9 cellular contexts compared by ENCODE assay signal in genomic region chr2:127423476-127423840, GRCh38. TPM values are rescaled to one million over a fixed set of nuclear protein-coding genes. Genes with fewer than 3 reads are reported as not detected.
DNase-seq lines count a peak whose midpoint lies in the region; ATAC-seq, FAIRE-seq and TF ChIP-seq lines count a peak whose summit lies in the region.
"Had no signal": no experiment of that assay in that cellular context is flagged by ENCODE, and none has a peak within 500 bp of the region (broad histone marks: within the 10 kb centered on the region; RNA-seq: fewer than 3 reads in every experiment).

No MANE protein-coding gene starts in this region.

- H3K36me3 Mint-ChIP-seq in CD8-positive, alpha-beta memory T cell = peaks cover 0 to 2% (median 0%) of the 10 kb centered on the region in 3 donors

- no peak overlapping the region for H3K4me3 ChIP-seq in CD8-positive, alpha-beta memory T cell (ENCODE audit: low read length)
- H3K4me3 ChIP-seq in GM12878 = no peak overlapping the region
- no peak overlapping the region for H3K4me3 ChIP-seq in mucosa of descending colon

- no peak for TF ChIP-seq CTCF in GM12878 (IDR thresholded peaks at IDR 0.05 in 2 of 3, conservative IDR thresholded peaks at IDR 0.05 in 1 of 3; ENCODE audit: control insufficient read depth in 2 of 3, extremely low read depth in 1 of 3, insufficient read depth in 1 of 3, low read depth in 3 of 3, low read length in 3 of 3)
- no peak for TF ChIP-seq CTCF in mucosa of descending colon (IDR thresholded peaks at IDR 0.05)

- WGBS in GM12878 (ENCODE audit: insufficient coverage, insufficient replicate concordance, low lambda C conversion rate, missing lambda C conversion rate) = under 1% methylated on average over 28 of the region's 30 CpGs

- peak overlapping the region in 1 of 8 donors; percentile 12 for H3K27ac Mint-ChIP-seq in CD8-positive, alpha-beta memory T cell

- in situ Hi-C loops in GM12878 (cut with MboI) = no loop called here

- H3K4me1 Mint-ChIP-seq in CD8-positive, alpha-beta memory T cell = peaks cover 7 to 19% (median 8%) of the 10 kb centered on the region in 3 donors

- no peaks in the 10 kb centered on the region for H3K9me3 Mint-ChIP-seq in CD8-positive, alpha-beta memory T cell

- CTCF ChIA-PET in CD8-positive, alpha-beta memory T cell (lab: Charles Lee) = interaction anchor here (2.2 kb wide), 1 partner anchor 7 kb away, joined by 8 read pairs; no protein-coding TSS in a partner anchor
- CTCF ChIA-PET in GM12878 (lab: Yijun Ruan, JAX) = no interaction called here

- no peaks in the 10 kb centered on the region for H3K36me3 ChIP-seq in CD8-positive, alpha-beta memory T cell (ENCODE audit: insufficient read depth, low read length)
- H3K36me3 ChIP-seq in GM12878 (ENCODE audit: control insufficient read depth in 2 of 2, insufficient read depth in 2 of 2, low read length in 1 of 2) (no peaks in the 10 kb centered on the region), mucosa of descending colon (ENCODE audit: low read depth) (no peaks in the 10 kb centered on the region)

- no peaks in the 10 kb centered on the region for H3K9me3 ChIP-seq in CD8-positive, alpha-beta memory T cell (ENCODE audit: low read length)
- no peaks in the 10 kb centered on the region for H3K9me3 ChIP-seq in GM12878 (replicated peaks; ENCODE audit: control insufficient read depth, insufficient read depth, low read length)
- no peaks in the 10 kb centered on the region for H3K9me3 ChIP-seq in mucosa of descending colon

- TF ChIP-seq RAD21 in Ishikawa (IDR thresholded peaks at IDR 0.05; ENCODE audit: low read depth) (no peak), GM12878 (IDR thresholded peaks at IDR 0.05; ENCODE audit: insufficient read depth, low read depth, low read length) (no peak)

- intact Hi-C loops in GM12878 (cut with micrococcal nuclease; ENCODE audit: unreplicated experiment) = no loop called here
- intact Hi-C loops in mucosa of descending colon (cut with DNase I, micrococcal nuclease) = no loop called here

- no peaks in the 10 kb centered on the region for H4K20me1 ChIP-seq in GM12878 (ENCODE audit: control insufficient read depth, insufficient read depth)

- H3K27me3 Mint-ChIP-seq in CD8-positive, alpha-beta memory T cell = peaks cover 20 to 52% of the 10 kb centered on the region in 2 donors

- H3K79me2 ChIP-seq in GM12878 (ENCODE audit: control insufficient read depth, insufficient read depth, low read length) = no peaks in the 10 kb centered on the region

- SMC1A ChIA-PET in GM12878 (lab: Charles Lee; ENCODE audit: uncharacterized antibody, unreplicated experiment) = no interaction called here

- TF ChIP-seq EP300 in Ishikawa (IDR thresholded peaks at IDR 0.05; ENCODE audit: borderline replicate concordance) (no peak), GM12878 (IDR thresholded peaks at IDR 0.05; ENCODE audit: borderline replicate concordance in 1 of 2, control insufficient read depth in 1 of 2, low read depth in 2 of 2, low read length in 2 of 2) (no peak)

- no peak for DNase-seq in CD8-positive, alpha-beta memory T cell
- no peak for DNase-seq in GM12878 (ENCODE audit: low read depth, low spot score)
- peak; percentile 62 to 82 (median 70) for DNase-seq in mucosa of descending colon
- DNase-seq in cerebellum (ENCODE audit: low spot score) = no peak
- DNase-seq in NCI-H2029 (lab: John Stamatoyannopoulos, UW) = no peak
- no peak for DNase-seq in NCI-H187 (lab: John Stamatoyannopoulos, UW)
- DNase-seq: left cardiac atrium had no signal

- no peak for TF ChIP-seq POLR2A in GM12878 (IDR thresholded peaks at IDR 0.05; ENCODE audit: low read depth, low read length)

- no peak overlapping the region for H3K9ac ChIP-seq in GM12878 (ENCODE audit: control insufficient read depth, insufficient read depth, low read length)

- ATAC-seq in GM12878 (peak; percentile 13; the same call in 2 of the 3 replicates), mucosa of descending colon (peak; percentile 83), GM18873 (IDR thresholded peaks at IDR 0.05; ENCODE audit: low FRiP score, unreplicated experiment) (no peak)

- BruUV-seq in GM12878 (replicated peaks; lab: Mats Ljungman, UMichigan) = no TSS peak

- H3K4me3 Mint-ChIP-seq in CD8-positive, alpha-beta memory T cell = peak overlapping the region in 6 of 7 donors; percentile 4 to 49 (median 36)

- H3K4me2 ChIP-seq in GM12878 (ENCODE audit: control insufficient read depth, insufficient read depth) = 0 out of 2 replicates have a peak overlapping the region, but pooled peaks have one; percentile 38

- no peak for FAIRE-seq in GM12878 (lab: Jason Lieb, UNC)

- peaks cover 4% of the 10 kb centered on the region for H3K4me1 ChIP-seq in CD8-positive, alpha-beta memory T cell (ENCODE audit: insufficient read depth, low read length)
- H3K4me1 ChIP-seq in GM12878 (ENCODE audit: control insufficient read depth, insufficient read depth, low read length) (no peaks in the 10 kb centered on the region), mucosa of descending colon (ENCODE audit: low read depth) (peaks cover 4% of the 10 kb centered on the region)

- H3K27ac ChIP-seq in CD8-positive, alpha-beta memory T cell (ENCODE audit: low read depth, low read length) = no peak overlapping the region
- H3K27ac ChIP-seq in GM12878 (ENCODE audit: control insufficient read depth, insufficient read depth) = no peak overlapping the region

- no peak overlapping the region for H2AFZ ChIP-seq in GM12878 (ENCODE audit: control insufficient read depth, low read depth, low read length)

- POLR2A ChIA-PET in CD8-positive, alpha-beta memory T cell (lab: Charles Lee) = no interaction called here
- POLR2A ChIA-PET in GM12878 (lab: Charles Lee) = no interaction called here

- H3K27me3 ChIP-seq in CD8-positive, alpha-beta memory T cell (ENCODE audit: insufficient read depth, low read length, poor library complexity, severe bottlenecking) = no peaks in the 10 kb centered on the region
- H3K27me3 ChIP-seq in GM12878 (replicated peaks in 1 of 2; ENCODE audit: control insufficient read depth in 2 of 2, insufficient read depth in 2 of 2, low read length in 1 of 2) = peaks cover 4 to 6% of the 10 kb centered on the region in 2 experiments

- RAD21 ChIA-PET in GM12878 (lab: Charles Lee; ENCODE audit: unreplicated experiment) = no interaction called here

TF ChIP-seq in Ishikawa, 13 proteins besides CTCF, POLR2A, EP300 and RAD21 (continues in another document):
- no peak for TF ChIP-seq YY1 (IDR thresholded peaks at IDR 0.05; ENCODE audit: low read depth)
- TF ChIP-seq, protein P1, sequence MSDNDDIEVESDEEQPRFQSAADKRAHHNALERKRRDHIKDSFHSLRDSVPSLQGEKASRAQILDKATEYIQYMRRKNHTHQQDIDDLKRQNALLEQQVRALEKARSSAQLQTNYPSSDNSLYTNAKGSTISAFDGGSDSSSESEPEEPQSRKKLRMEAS (IDR thresholded peaks at IDR 0.05) = 0 out of 2 replicates have a peak, but pooled peaks have one; percentile 23

TF ChIP-seq in GM12878, 131 proteins besides CTCF, POLR2A, EP300 and RAD21 (continues in another document):
- TF ChIP-seq FOXM1 (IDR thresholded peaks at IDR 0.05; ENCODE audit: low read depth, low read length) (no peak), CHD1 (IDR thresholded peaks at IDR 0.05; ENCODE audit: low read depth, low read length) (no peak), HDAC6 (IDR thresholded peaks at IDR 0.05; ENCODE audit: unreplicated experiment) (no peak), PAX8 (IDR thresholded peaks at IDR 0.05) (no peak), IKZF2 (IDR thresholded peaks at IDR 0.05) (no peak), SREBF2 (IDR thresholded peaks at IDR 0.05; ENCODE audit: low read length) (no peak)

RNA-seq across cellular contexts. Expression of gene PROC, which starts 5.2 kb away (rescaled TPM):
- total RNA-seq in CD8-positive, alpha-beta memory T cell = under 1 TPM in 1 of 2 experiments, not detected in 1; 0.13 TPM
- polyA plus RNA-seq in CD8-positive, alpha-beta memory T cell = not detected
- total RNA-seq in GM12878 (2013; cell fraction: nucleolus; rRNA removed) = not detected in 2 replicates
- not detected in 2 replicates for total RNA-seq in GM12878 (2014; rRNA removed)
- not detected in 2 replicates for total RNA-seq in GM12878 (2014; rRNA removed; fragmentation: Illumina TruSeq; extraction: Trizol)
- not detected in 2 replicates for total RNA-seq in GM12878 (2021)
- not detected for polyA plus RNA-seq in GM12878 (2011; ENCODE audit: low read depth)
- polyA plus RNA-seq in GM12878 (2011; rRNA removed) = not detected in 2 replicates
- not detected in 2 replicates for polyA plus RNA-seq in GM12878 (2011; cell fraction: cytosol; rRNA removed)
- polyA plus RNA-seq in GM12878 (2011; cell fraction: nucleus; rRNA removed) = not detected in 2 replicates
- polyA plus RNA-seq in GM12878 (2012) = not detected in 2 replicates
- not detected in 2 replicates for polyA plus RNA-seq in GM12878 (2014; fragmentation: Illumina TruSeq; extraction: Trizol)
- not detected for polyA plus RNA-seq in GM12878 (2014; fragmentation: Nextera tagmentation; extraction: Ambion mirVana)
- polyA plus RNA-seq in GM12878 (2014; rRNA removed) = not detected in 2 replicates
- not detected for polyA plus RNA-seq in GM12878 (2016; fragmentation: Nextera tagmentation; extraction: Ambion mirVana)
- polyA minus RNA-seq in GM12878 (2011; rRNA and poly(A)+ RNA removed) = not detected in 2 replicates
- polyA minus RNA-seq in GM12878 (2011; cell fraction: cytosol; rRNA and poly(A)+ RNA removed) = not detected in 2 replicates
- polyA minus RNA-seq in GM12878 (2011; cell fraction: nucleus; rRNA and poly(A)+ RNA removed) = not detected in 2 replicates
- total RNA-seq in mucosa of descending colon = 1 to 10 TPM in 1 of 3 donors, under 1 TPM in 2; 0.80 to 3.6 (median 0.95) TPM
- 0.18 TPM for total RNA-seq in cerebellum
- total RNA-seq: left cardiac atrium had no signal

RNA-seq across cellular contexts. Expression of gene MAP3K2, which starts 35.7 kb away (rescaled TPM):
- total RNA-seq in CD8-positive, alpha-beta memory T cell = 10 to 100 TPM; 55.9 to 57.7 TPM
- polyA plus RNA-seq in CD8-positive, alpha-beta memory T cell = 65.0 TPM
- 54.9 and 64.4 TPM in 2 replicates for total RNA-seq in GM12878 (2013; cell fraction: nucleolus; rRNA removed)
- 24.1 and 25.1 TPM in 2 replicates for total RNA-seq in GM12878 (2014; rRNA removed)
- 15.7 and 17.7 TPM in 2 replicates for total RNA-seq in GM12878 (2014; rRNA removed; fragmentation: Illumina TruSeq; extraction: Trizol)
- 35.9 and 39.6 TPM in 2 replicates for total RNA-seq in GM12878 (2021)
- 3.7 TPM for polyA plus RNA-seq in GM12878 (2011; ENCODE audit: low read depth)
- 18.1 and 22.4 TPM in 2 replicates for polyA plus RNA-seq in GM12878 (2011; rRNA removed)
- polyA plus RNA-seq in GM12878 (2011; cell fraction: cytosol; rRNA removed) = 8.6 and 12.7 TPM in 2 replicates
- polyA plus RNA-seq in GM12878 (2011; cell fraction: nucleus; rRNA removed) = 19.5 and 21.1 TPM in 2 replicates
- 9.1 and 9.4 TPM in 2 replicates for polyA plus RNA-seq in GM12878 (2012)
- 14.5 and 16.5 TPM in 2 replicates for polyA plus RNA-seq in GM12878 (2014; fragmentation: Illumina TruSeq; extraction: Trizol)
- polyA plus RNA-seq in GM12878 (2014; fragmentation: Nextera tagmentation; extraction: Ambion mirVana) = 1 to 10 TPM; 2.7 to 6.4 TPM
- 10.9 and 12.8 TPM in 2 replicates for polyA plus RNA-seq in GM12878 (2014; rRNA removed)
- polyA plus RNA-seq in GM12878 (2016; fragmentation: Nextera tagmentation; extraction: Ambion mirVana) = 10 to 100 TPM in 1 of 2 experiments, 1 to 10 TPM in 1; 4.9 to 26.3 TPM
- polyA minus RNA-seq in GM12878 (2011; rRNA and poly(A)+ RNA removed) = 32.1 and 45.6 TPM in 2 replicates
- 20.6 and 29.6 TPM in 2 replicates for polyA minus RNA-seq in GM12878 (2011; cell fraction: cytosol; rRNA and poly(A)+ RNA removed)
- 15.7 and 26.8 TPM in 2 replicates for polyA minus RNA-seq in GM12878 (2011; cell fraction: nucleus; rRNA and poly(A)+ RNA removed)
- total RNA-seq in mucosa of descending colon = 10 to 100 TPM; 71.8 to 80.6 (median 77.1) TPM
- 49.9 TPM for total RNA-seq in cerebellum

Comparison
In these comparisons a context has a peak if more than half of its experiments do, and no peak if none do; other contexts are left out.
1. DNase-seq: peak in mucosa of descending colon (3 of 3); none in CD8-positive, alpha-beta memory T cell (0 of 5), GM12878 (single experiment), cerebellum (single experiment), NCI-H2029 (single experiment) and NCI-H187 (0 of 2).